In the genomic region with DNA sequence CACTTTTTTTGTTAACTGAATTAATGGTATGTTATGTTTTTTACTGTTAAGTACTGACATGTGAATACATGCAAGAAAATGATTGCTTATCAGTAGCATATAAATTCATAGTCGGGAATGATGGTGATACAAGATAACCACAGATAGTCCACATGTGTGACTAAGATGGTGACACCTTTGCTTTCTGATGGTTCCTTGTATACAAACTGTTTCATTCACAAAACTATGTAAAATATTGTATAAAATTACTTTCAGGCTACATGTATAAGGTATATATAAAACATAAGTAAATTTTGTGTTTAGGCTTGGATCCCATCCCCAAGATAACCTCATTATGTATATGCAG, we compare ENCODE assay signal across 1 cellular context.
TF ChIP-seq lines count a peak whose summit lies in the region.

No MANE protein-coding gene starts in this region.

TF ChIP-seq in K562, 482 proteins besides CTCF, POLR2A, EP300 and RAD21:
- TF ChIP-seq CXXC5 (CRISPR knock-in tag; IDR thresholded peaks at IDR 0.05) (peak; percentile 25), SMAD4 (CRISPR knock-in tag; conservative IDR thresholded peaks at IDR 0.05) (peak; percentile 42), ZNF79 (CRISPR knock-in tag; IDR thresholded peaks at IDR 0.05; ENCODE audit: low read depth) (peak; percentile 46; the same call in 1 of the 2 replicates), SAFB2 (IDR thresholded peaks at IDR 0.05; ENCODE audit: borderline replicate concordance, low read depth, low read length, severe bottlenecking) (no peak), U2AF1 (optimal IDR thresholded peaks at IDR 0.05; ENCODE audit: low read depth, low read length) (no peak), ZNF668 (CRISPR knock-in tag; IDR thresholded peaks at IDR 0.05) (peak; percentile 80; the same call in 1 of the 2 replicates), NFXL1 (CRISPR knock-in tag; IDR thresholded peaks at IDR 0.05) (no peak), PTTG1 (tag; IDR thresholded peaks at IDR 0.05; ENCODE audit: low read depth) (peak; percentile 74), CBFA2T3 (IDR thresholded peaks at IDR 0.05) (no peak), ZNF274 (IDR thresholded peaks at IDR 0.05; ENCODE audit: borderline replicate concordance, low read depth, low read length) (no peak), NR2C1 (IDR thresholded peaks at IDR 0.05) (no peak), NR2C1 (tag; IDR thresholded peaks at IDR 0.05) (peak; percentile 53), DMBX1 (CRISPR knock-in tag; IDR thresholded peaks at IDR 0.05; ENCODE audit: borderline replicate concordance) (peak; percentile 62; the same call in 1 of the 2 replicates), POLR2H (tag; IDR thresholded peaks at IDR 0.05; ENCODE audit: low read depth) (peak; percentile 39; the same call in 1 of the 2 replicates), ZC3H11A (IDR thresholded peaks at IDR 0.05; ENCODE audit: low read depth, low read length) (no peak), MECOM (CRISPR knock-in tag; IDR thresholded peaks at IDR 0.05) (peak; percentile 72; the same call in 1 of the 2 replicates)
- TF ChIP-seq, protein P1, sequence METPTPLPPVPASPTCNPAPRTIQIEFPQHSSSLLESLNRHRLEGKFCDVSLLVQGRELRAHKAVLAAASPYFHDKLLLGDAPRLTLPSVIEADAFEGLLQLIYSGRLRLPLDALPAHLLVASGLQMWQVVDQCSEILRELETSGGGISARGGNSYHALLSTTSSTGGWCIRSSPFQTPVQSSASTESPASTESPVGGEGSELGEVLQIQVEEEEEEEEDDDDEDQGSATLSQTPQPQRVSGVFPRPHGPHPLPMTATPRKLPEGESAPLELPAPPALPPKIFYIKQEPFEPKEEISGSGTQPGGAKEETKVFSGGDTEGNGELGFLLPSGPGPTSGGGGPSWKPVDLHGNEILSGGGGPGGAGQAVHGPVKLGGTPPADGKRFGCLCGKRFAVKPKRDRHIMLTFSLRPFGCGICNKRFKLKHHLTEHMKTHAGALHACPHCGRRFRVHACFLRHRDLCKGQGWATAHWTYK (CRISPR knock-in tag; IDR thresholded peaks at IDR 0.05), result 0 out of 2 replicates have a peak, but pooled peaks have one; percentile 17
- TF ChIP-seq, protein P2, sequence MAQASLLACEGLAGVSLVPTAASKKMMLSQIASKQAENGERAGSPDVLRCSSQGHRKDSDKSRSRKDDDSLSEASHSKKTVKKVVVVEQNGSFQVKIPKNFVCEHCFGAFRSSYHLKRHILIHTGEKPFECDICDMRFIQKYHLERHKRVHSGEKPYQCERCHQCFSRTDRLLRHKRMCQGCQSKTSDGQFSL (CRISPR knock-in tag; IDR thresholded peaks at IDR 0.05), result no peak
- TF ChIP-seq, protein P2 (tag; IDR thresholded peaks at IDR 0.05), result 0 out of 4 replicates have a peak, but pooled peaks of 1 of the 2 experiments have one; percentile 39
